ENCODE assay signal across 1 cellular context in genomic region chr5:132459983-132460834, GRCh38.
TF ChIP-seq lines count a peak whose summit lies in the region.

No MANE protein-coding gene starts in this region.

TF ChIP-seq in H1, 55 proteins besides CTCF, POLR2A, EP300 and RAD21 (continued from another document):
- no peak for TF ChIP-seq ATF2 (IDR thresholded peaks at IDR 0.05; ENCODE audit: low read length)
- TF ChIP-seq MAX (IDR thresholded peaks at IDR 0.05) = no peak
- no peak for TF ChIP-seq CHD1 (IDR thresholded peaks at IDR 0.05; ENCODE audit: low read depth, low read length)
- TF ChIP-seq TEAD4 (IDR thresholded peaks at IDR 0.05; ENCODE audit: low read depth, low read length) = no peak
- no peak for TF ChIP-seq SP2 (IDR thresholded peaks at IDR 0.05; ENCODE audit: low read length)
- TF ChIP-seq HDAC2 (IDR thresholded peaks at IDR 0.05; ENCODE audit: borderline replicate concordance in 1 of 2, low read depth in 2 of 2, low read length in 2 of 2) = no peak
- TF ChIP-seq NANOG (IDR thresholded peaks at IDR 0.05; ENCODE audit: insufficient read depth, low read depth, low read length, poor library complexity, severe bottlenecking) = no peak
- no peak for TF ChIP-seq E2F6 (IDR thresholded peaks at IDR 0.05)
- TF ChIP-seq CHD7 (IDR thresholded peaks at IDR 0.05; ENCODE audit: insufficient replicate concordance, low read length) = no peak
- TF ChIP-seq GABPA (IDR thresholded peaks at IDR 0.05; ENCODE audit: borderline replicate concordance, insufficient read depth, low read length) = no peak
